ENCODE assay signal across 9 cellular contexts in the genomic region with DNA sequence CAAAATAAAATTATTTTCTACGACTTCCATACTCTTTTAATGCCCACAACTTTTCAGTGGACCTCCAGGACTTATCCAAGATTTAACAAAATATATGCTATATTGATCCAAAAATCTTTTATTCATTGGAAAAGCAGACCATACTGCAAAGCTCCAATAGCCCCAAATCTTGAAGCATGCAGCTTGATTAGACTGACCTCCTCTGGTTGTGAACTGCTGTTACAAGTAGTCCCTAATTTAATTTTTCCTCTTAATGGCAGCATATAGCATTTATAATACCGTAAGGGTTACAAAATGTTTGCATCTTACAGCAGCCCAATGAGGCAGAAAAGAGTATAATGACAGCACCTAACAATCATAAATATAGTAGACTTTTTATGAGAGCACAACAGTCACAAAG. TPM values are rescaled to one million over a fixed set of nuclear protein-coding genes. Genes with fewer than 3 reads are reported as not detected.
DNase-seq lines count a peak whose midpoint lies in the region; ATAC-seq and TF ChIP-seq lines count a peak whose summit lies in the region.
"Had no signal": no experiment of that assay in that cellular context is flagged by ENCODE, and none has a peak within 500 bp of the region (broad histone marks: within the 10 kb centered on the region; RNA-seq: fewer than 3 reads in every experiment).

No MANE protein-coding gene starts in this region.

- peaks cover 95% of the 10 kb centered on the region for H3K36me3 ChIP-seq in left ventricle myocardium inferior
- peaks cover 43% of the 10 kb centered on the region for H3K36me3 ChIP-seq in smooth muscle cell (ENCODE audit: low read depth)
- H3K36me3 ChIP-seq in body of pancreas (replicated peaks in 1 of 2; ENCODE audit: insufficient read depth in 1 of 2, low read depth in 2 of 2), result peaks cover under 1 to 49% of the 10 kb centered on the region in 2 donors

- no peak overlapping the region for H3K9ac ChIP-seq in smooth muscle cell (ENCODE audit: low read depth)

- TF ChIP-seq CTCF in left ventricle myocardium inferior (IDR thresholded peaks at IDR 0.05; ENCODE audit: borderline replicate concordance), result peak; percentile 21
- peak; percentile 41 for TF ChIP-seq CTCF in smooth muscle cell (IDR thresholded peaks at IDR 0.05; ENCODE audit: borderline replicate concordance, insufficient read depth, poor library complexity, severe bottlenecking)
- TF ChIP-seq CTCF in body of pancreas (IDR thresholded peaks at IDR 0.05), result no peak
- no peak for TF ChIP-seq CTCF in Calu3 (IDR thresholded peaks at IDR 0.05; ENCODE audit: unreplicated experiment)

- H4K20me1 ChIP-seq in smooth muscle cell (ENCODE audit: low read depth), result no peaks in the 10 kb centered on the region

- no peaks in the 10 kb centered on the region for H3K4me1 ChIP-seq in left ventricle myocardium inferior
- no peaks in the 10 kb centered on the region for H3K4me1 ChIP-seq in smooth muscle cell (ENCODE audit: low read depth)
- H3K4me1 ChIP-seq in body of pancreas, result no peaks in the 10 kb centered on the region

- no peak overlapping the region for H3K4me2 ChIP-seq in smooth muscle cell

- DNase-seq in left ventricle myocardium inferior, result no peak
- DNase-seq in Right ventricle myocardium superior, result no peak
- peak; percentile 20 for DNase-seq in NCI-H526 treated with DMSO at 0.1 percent for 48 hours (lab: John Stamatoyannopoulos, UW)
- peak; percentile 36 for DNase-seq in dermis blood vessel endothelial cell
- no peak for DNase-seq in smooth muscle cell (lab: John Stamatoyannopoulos, UW; ENCODE audit: unreplicated experiment)
- no peak for DNase-seq in body of pancreas
- no peak for DNase-seq in Calu3
- DNase-seq: natural killer cell had no signal

- H3K27ac ChIP-seq in left ventricle myocardium inferior (replicated peaks) (no peak overlapping the region), smooth muscle cell (ENCODE audit: low read depth) (no peak overlapping the region), body of pancreas (no peak overlapping the region)

- no peak overlapping the region for H2AFZ ChIP-seq in smooth muscle cell (ENCODE audit: low read depth)

- WGBS in smooth muscle cell (ENCODE audit: low lambda C conversion rate), result 97% methylated on average over 2 of the region's 2 CpGs
- WGBS in body of pancreas, 2 donors, result 81 to 83% methylated on average over 2 of the region's 2 CpGs

- CTCF ChIA-PET in Calu3 (lab: Charles Lee), result interaction anchor here (0.6 to 1.5 kb wide), 4 partner anchors 8 to 605 kb away, joined by 3 to 5 read pairs (median 4); no protein-coding TSS in a partner anchor

- H3K79me2 ChIP-seq in smooth muscle cell (ENCODE audit: low read depth), result no peaks in the 10 kb centered on the region

- ATAC-seq in Right ventricle myocardium superior (ENCODE audit: poor library complexity), result no peak
- no peak for ATAC-seq in body of pancreas
- no peak for ATAC-seq in HG02759 (IDR thresholded peaks at IDR 0.05; ENCODE audit: unreplicated experiment)

- H3K4me1 Mint-ChIP-seq in Calu3 (ENCODE audit: low read depth, unreplicated experiment), result no peaks in the 10 kb centered on the region

- no peak for TF ChIP-seq POLR2A in body of pancreas (IDR thresholded peaks at IDR 0.05)

- no peaks in the 10 kb centered on the region for H3K27me3 Mint-ChIP-seq in Calu3 (ENCODE audit: unreplicated experiment)

- H3K9me3 Mint-ChIP-seq in Calu3 (ENCODE audit: low read depth, unreplicated experiment), result no peaks in the 10 kb centered on the region
- H3K9me3 Mint-ChIP-seq: natural killer cell had no signal

- H3F3A ChIP-seq in smooth muscle cell (ENCODE audit: low read depth), result no peaks in the 10 kb centered on the region

- H3K9me3 ChIP-seq in left ventricle myocardium inferior (replicated peaks) (no peaks in the 10 kb centered on the region), smooth muscle cell (replicated peaks; ENCODE audit: low read depth) (no peaks in the 10 kb centered on the region), body of pancreas (no peaks in the 10 kb centered on the region)

- H3K36me3 Mint-ChIP-seq in Calu3 (ENCODE audit: insufficient read depth, unreplicated experiment), result peaks cover 58% of the 10 kb centered on the region

- no peak overlapping the region for H3K27ac Mint-ChIP-seq in Calu3 (ENCODE audit: unreplicated experiment)
- H3K27ac Mint-ChIP-seq: natural killer cell had no signal

- no peaks in the 10 kb centered on the region for H3K27me3 ChIP-seq in left ventricle myocardium inferior (ENCODE audit: low read depth)
- no peaks in the 10 kb centered on the region for H3K27me3 ChIP-seq in smooth muscle cell (ENCODE audit: low read depth)
- no peaks in the 10 kb centered on the region for H3K27me3 ChIP-seq in body of pancreas

- no peak overlapping the region for H3K4me3 Mint-ChIP-seq in Calu3 (ENCODE audit: low read depth, unreplicated experiment)
- H3K4me3 Mint-ChIP-seq: natural killer cell had no signal

- intact Hi-C loops in left ventricle myocardium inferior (cut with micrococcal nuclease), result no loop called here
- intact Hi-C loops in Right ventricle myocardium superior (cut with DNase I), result loop anchor here (10.0 kb wide), 1 partner anchor 80 kb away; no protein-coding TSS in a partner anchor
- intact Hi-C loops in body of pancreas (cut with DNase I), result no loop called here
- intact Hi-C loops in Calu3 (cut with micrococcal nuclease; ENCODE audit: unreplicated experiment), result loop anchor here (5.0 kb wide), 1 partner anchor 37 kb away; no protein-coding TSS in a partner anchor

- BruUV-seq in Calu3 (replicated peaks; lab: Mats Ljungman, UMichigan), result no TSS peak

- H3K4me3 ChIP-seq in left ventricle myocardium inferior, result no peak overlapping the region
- H3K4me3 ChIP-seq in smooth muscle cell, result no peak overlapping the region
- H3K4me3 ChIP-seq in body of pancreas, result no peak overlapping the region

RNA-seq across cellular contexts. Expression of a gene that starts 29.2 kb away (rescaled TPM):
- 0.41 TPM for total RNA-seq in left ventricle myocardium inferior
- total RNA-seq in Right ventricle myocardium superior, result 0.05 TPM
- 0.05 TPM in 1 of 2 replicates, not detected in the other for total RNA-seq in dermis blood vessel endothelial cell
- total RNA-seq in smooth muscle cell, result not detected in 2 replicates
- polyA plus RNA-seq in smooth muscle cell, result not detected in 2 replicates
- under 1 TPM; 0.52 to 0.99 TPM for total RNA-seq in body of pancreas
- total RNA-seq in Calu3 (2022), result 0.12 TPM in 1 of 2 replicates, not detected in the other
- total RNA-seq: natural killer cell had no signal

RNA-seq across cellular contexts. Expression of a gene that starts 49.8 kb away (rescaled TPM):
- 49.8 TPM for total RNA-seq in left ventricle myocardium inferior
- 41.4 TPM for total RNA-seq in Right ventricle myocardium superior
- 83.2 and 147 TPM in 2 replicates for total RNA-seq in dermis blood vessel endothelial cell
- total RNA-seq in smooth muscle cell, result 61.8 and 71.2 TPM in 2 replicates
- 43.9 and 71.1 TPM in 2 replicates for polyA plus RNA-seq in smooth muscle cell
- 10 to 100 TPM; 30.7 to 31.1 TPM for total RNA-seq in body of pancreas
- 149 and 157 TPM in 2 replicates for total RNA-seq in Calu3 (2022)

RNA-seq across cellular contexts. Expression of a gene that starts 50.4 kb away (rescaled TPM):
- 10.9 TPM for total RNA-seq in left ventricle myocardium inferior
- 10.2 TPM for total RNA-seq in Right ventricle myocardium superior
- 21.6 and 25.7 TPM in 2 replicates for total RNA-seq in dermis blood vessel endothelial cell
- total RNA-seq in smooth muscle cell, result 27.4 and 36.9 TPM in 2 replicates
- polyA plus RNA-seq in smooth muscle cell, result 17.5 and 19.3 TPM in 2 replicates
- 10 to 100 TPM; 13.5 to 17.6 TPM for total RNA-seq in body of pancreas
- total RNA-seq in Calu3 (2022), result 29.6 and 30.4 TPM in 2 replicates

Comparison
In these comparisons a context has a peak if more than half of its experiments do, and no peak if none do; other contexts are left out.
1. intact Hi-C loops: an anchor here in Right ventricle myocardium superior (10.0 kb wide) and Calu3 (5.0 kb wide); none called in left ventricle myocardium inferior and body of pancreas.
2. DNase-seq: peak in NCI-H526 treated with DMSO at 0.1 percent for 48 hours (single experiment) and dermis blood vessel endothelial cell (single experiment); none in left ventricle myocardium inferior (single experiment), Right ventricle myocardium superior (single experiment), smooth muscle cell (single experiment), body of pancreas (0 of 4) and Calu3 (single experiment).
3. CTCF ChIP-seq: peak in left ventricle myocardium inferior (single experiment) and smooth muscle cell (single experiment); none in body of pancreas (0 of 7) and Calu3 (single experiment).